ENCODE assay signal across 1 cellular context in the genomic region with DNA sequence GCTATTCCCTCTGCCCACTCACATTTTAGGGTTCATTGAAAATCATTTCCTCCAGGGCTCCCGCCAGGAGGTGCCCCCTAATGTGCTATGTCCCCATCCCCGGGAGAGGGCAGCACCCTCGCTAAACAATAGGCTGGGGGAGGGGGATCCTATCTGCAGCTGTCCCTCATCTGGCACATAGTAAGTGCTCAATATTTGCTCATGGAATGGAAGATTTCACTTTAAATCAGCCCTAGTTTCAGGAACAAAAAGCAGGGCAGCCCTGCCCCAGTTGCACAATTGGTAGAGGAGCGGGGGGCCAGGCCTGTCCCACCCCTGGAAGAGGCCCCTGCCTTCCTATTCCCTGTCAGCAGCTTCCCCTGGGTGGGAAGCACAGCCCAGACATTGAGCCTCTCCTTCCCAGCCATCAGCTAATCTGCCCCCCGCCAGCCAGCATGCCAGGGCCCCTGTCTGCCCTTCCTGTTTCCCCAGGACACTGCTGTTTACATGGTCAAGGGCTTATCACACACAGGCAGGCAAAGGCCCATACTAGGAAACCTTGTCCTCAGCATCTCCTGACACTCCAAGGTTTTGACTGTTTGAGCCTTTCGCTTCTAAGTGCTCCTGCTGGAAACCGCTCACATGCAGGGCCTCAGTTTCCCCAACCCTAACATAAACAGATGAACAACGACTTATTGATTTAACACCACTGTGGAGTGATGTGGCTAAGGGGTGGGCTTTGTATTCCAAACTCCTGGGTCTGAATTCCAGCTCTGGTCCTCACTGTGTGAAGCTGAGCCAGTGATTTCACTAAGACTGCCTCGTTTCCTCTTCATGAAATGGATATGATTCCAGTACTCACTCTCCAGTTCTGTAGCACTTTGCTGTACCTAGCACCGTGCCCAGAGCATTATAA.
A peak's percentile ranks its signal among the peaks of the same experiment; 100 is the strongest.
TF ChIP-seq lines count a peak whose summit lies in the region.

No MANE protein-coding gene starts in this region.

TF ChIP-seq in K562, 482 proteins besides CTCF, POLR2A, EP300 and RAD21 (continued from another document and continues in another):
- TF ChIP-seq, protein P1, sequence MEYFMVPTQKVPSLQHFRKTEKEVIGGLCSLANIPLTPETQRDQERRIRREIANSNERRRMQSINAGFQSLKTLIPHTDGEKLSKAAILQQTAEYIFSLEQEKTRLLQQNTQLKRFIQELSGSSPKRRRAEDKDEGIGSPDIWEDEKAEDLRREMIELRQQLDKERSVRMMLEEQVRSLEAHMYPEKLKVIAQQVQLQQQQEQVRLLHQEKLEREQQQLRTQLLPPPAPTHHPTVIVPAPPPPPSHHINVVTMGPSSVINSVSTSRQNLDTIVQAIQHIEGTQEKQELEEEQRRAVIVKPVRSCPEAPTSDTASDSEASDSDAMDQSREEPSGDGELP (CRISPR knock-in tag; IDR thresholded peaks at IDR 0.05; ENCODE audit: borderline replicate concordance): no peak; the same call in 1 of the 2 replicates
- peak; percentile 69; the same call in 1 of the 2 replicates for TF ChIP-seq NCOA1 (IDR thresholded peaks at IDR 0.05; ENCODE audit: low read depth)
- TF ChIP-seq CCAR2 (IDR thresholded peaks at IDR 0.05; ENCODE audit: low read depth, low read length): no peak
- no peak for TF ChIP-seq SMARCB1 (IDR thresholded peaks at IDR 0.05; ENCODE audit: insufficient read length, low read depth)
- TF ChIP-seq NFIC (IDR thresholded peaks at IDR 0.05): peak; percentile 61
- TF ChIP-seq, protein P2, sequence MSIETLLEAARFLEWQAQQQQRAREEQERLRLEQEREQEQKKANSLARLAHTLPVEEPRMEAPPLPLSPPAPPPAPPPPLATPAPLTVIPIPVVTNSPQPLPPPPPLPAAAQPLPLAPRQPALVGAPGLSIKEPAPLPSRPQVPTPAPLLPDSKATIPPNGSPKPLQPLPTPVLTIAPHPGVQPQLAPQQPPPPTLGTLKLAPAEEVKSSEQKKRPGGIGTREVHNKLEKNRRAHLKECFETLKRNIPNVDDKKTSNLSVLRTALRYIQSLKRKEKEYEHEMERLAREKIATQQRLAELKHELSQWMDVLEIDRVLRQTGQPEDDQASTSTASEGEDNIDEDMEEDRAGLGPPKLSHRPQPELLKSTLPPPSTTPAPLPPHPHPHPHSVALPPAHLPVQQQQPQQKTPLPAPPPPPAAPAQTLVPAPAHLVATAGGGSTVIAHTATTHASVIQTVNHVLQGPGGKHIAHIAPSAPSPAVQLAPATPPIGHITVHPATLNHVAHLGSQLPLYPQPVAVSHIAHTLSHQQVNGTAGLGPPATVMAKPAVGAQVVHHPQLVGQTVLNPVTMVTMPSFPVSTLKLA (conservative IDR thresholded peaks at IDR 0.05): peak in 1 of 2 experiments; percentile 43; a peak in 1 of 4 replicates
- TF ChIP-seq ZC3H8 (IDR thresholded peaks at IDR 0.05): no peak
- TF ChIP-seq CBFA2T2 (conservative IDR thresholded peaks at IDR 0.05): peak; percentile 79
- TF ChIP-seq GTF2F1 (IDR thresholded peaks at IDR 0.05; ENCODE audit: low read depth, low read length): no peak
- TF ChIP-seq EWSR1 (IDR thresholded peaks at IDR 0.05; ENCODE audit: borderline replicate concordance, low read depth, partially characterized antibody): no peak
- peak; percentile 93 to 97 for TF ChIP-seq FOXK2 (conservative IDR thresholded peaks at IDR 0.05 in 1 of 2, IDR thresholded peaks at IDR 0.05 in 1 of 2; ENCODE audit: low read depth in 2 of 2)
- 0 out of 4 replicates have a peak, but pooled peaks of 1 of the 2 experiments have one; percentile 19 for TF ChIP-seq TEAD1 (CRISPR knock-in tag; IDR thresholded peaks at IDR 0.05)
- peak in 1 of 2 experiments; percentile 64; a peak in 1 of 4 replicates for TF ChIP-seq HDAC1 (IDR thresholded peaks at IDR 0.05)
- TF ChIP-seq MXI1 (IDR thresholded peaks at IDR 0.05; ENCODE audit: low read depth, low read length): no peak
- peak; percentile 73; the same call in 1 of the 2 replicates for TF ChIP-seq MTA3 (IDR thresholded peaks at IDR 0.05; ENCODE audit: borderline replicate concordance)
- no peak for TF ChIP-seq PURB (CRISPR knock-in tag; IDR thresholded peaks at IDR 0.05; ENCODE audit: low read depth)
- TF ChIP-seq, protein P3, sequence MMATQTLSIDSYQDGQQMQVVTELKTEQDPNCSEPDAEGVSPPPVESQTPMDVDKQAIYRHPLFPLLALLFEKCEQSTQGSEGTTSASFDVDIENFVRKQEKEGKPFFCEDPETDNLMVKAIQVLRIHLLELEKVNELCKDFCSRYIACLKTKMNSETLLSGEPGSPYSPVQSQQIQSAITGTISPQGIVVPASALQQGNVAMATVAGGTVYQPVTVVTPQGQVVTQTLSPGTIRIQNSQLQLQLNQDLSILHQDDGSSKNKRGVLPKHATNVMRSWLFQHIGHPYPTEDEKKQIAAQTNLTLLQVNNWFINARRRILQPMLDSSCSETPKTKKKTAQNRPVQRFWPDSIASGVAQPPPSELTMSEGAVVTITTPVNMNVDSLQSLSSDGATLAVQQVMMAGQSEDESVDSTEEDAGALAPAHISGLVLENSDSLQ (IDR thresholded peaks at IDR 0.05): peak; percentile 60
- no peak for TF ChIP-seq MTF1 (CRISPR knock-in tag; IDR thresholded peaks at IDR 0.05; ENCODE audit: borderline replicate concordance)
- TF ChIP-seq ZKSCAN1 (IDR thresholded peaks at IDR 0.05; ENCODE audit: low read depth, low read length): peak; percentile 70; the same call in 1 of the 2 replicates
- TF ChIP-seq JUND (IDR thresholded peaks at IDR 0.05; ENCODE audit: borderline replicate concordance, low read depth, low read length): peak; percentile 15; the same call in 1 of the 2 replicates
- no peak for TF ChIP-seq JUND (tag; IDR thresholded peaks at IDR 0.05; ENCODE audit: borderline replicate concordance, low read depth, low read length)
- no peak for TF ChIP-seq ILK (tag; IDR thresholded peaks at IDR 0.05; ENCODE audit: borderline replicate concordance, low read depth)
- TF ChIP-seq, protein P4, sequence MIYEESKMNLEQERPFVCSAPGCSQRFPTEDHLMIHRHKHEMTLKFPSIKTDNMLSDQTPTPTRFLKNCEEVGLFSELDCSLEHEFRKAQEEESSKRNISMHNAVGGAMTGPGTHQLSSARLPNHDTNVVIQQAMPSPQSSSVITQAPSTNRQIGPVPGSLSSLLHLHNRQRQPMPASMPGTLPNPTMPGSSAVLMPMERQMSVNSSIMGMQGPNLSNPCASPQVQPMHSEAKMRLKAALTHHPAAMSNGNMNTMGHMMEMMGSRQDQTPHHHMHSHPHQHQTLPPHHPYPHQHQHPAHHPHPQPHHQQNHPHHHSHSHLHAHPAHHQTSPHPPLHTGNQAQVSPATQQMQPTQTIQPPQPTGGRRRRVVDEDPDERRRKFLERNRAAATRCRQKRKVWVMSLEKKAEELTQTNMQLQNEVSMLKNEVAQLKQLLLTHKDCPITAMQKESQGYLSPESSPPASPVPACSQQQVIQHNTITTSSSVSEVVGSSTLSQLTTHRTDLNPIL (CRISPR knock-in tag; IDR thresholded peaks at IDR 0.05): no peak
- TF ChIP-seq, protein P5, sequence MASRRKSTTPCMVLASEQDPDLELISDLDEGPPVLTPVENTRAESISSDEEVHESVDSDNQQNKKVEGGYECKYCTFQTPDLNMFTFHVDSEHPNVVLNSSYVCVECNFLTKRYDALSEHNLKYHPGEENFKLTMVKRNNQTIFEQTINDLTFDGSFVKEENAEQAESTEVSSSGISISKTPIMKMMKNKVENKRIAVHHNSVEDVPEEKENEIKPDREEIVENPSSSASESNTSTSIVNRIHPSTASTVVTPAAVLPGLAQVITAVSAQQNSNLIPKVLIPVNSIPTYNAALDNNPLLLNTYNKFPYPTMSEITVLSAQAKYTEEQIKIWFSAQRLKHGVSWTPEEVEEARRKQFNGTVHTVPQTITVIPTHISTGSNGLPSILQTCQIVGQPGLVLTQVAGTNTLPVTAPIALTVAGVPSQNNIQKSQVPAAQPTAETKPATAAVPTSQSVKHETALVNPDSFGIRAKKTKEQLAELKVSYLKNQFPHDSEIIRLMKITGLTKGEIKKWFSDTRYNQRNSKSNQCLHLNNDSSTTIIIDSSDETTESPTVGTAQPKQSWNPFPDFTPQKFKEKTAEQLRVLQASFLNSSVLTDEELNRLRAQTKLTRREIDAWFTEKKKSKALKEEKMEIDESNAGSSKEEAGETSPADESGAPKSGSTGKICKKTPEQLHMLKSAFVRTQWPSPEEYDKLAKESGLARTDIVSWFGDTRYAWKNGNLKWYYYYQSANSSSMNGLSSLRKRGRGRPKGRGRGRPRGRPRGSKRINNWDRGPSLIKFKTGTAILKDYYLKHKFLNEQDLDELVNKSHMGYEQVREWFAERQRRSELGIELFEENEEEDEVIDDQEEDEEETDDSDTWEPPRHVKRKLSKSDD (conservative IDR thresholded peaks at IDR 0.05; ENCODE audit: low read length): no peak
- TF ChIP-seq ZNF3 (CRISPR knock-in tag; IDR thresholded peaks at IDR 0.05): no peak
- TF ChIP-seq YY1 (IDR thresholded peaks at IDR 0.05; ENCODE audit: borderline replicate concordance in 1 of 3, control insufficient read depth in 1 of 3, extremely low read depth in 1 of 3, insufficient read depth in 3 of 3, insufficient read length in 1 of 3, insufficient replicate concordance in 2 of 3, low read depth in 1 of 3, low read length in 2 of 3): no peak
- TF ChIP-seq FOS (IDR thresholded peaks at IDR 0.05; ENCODE audit: extremely low read depth, insufficient read length): no peak
- TF ChIP-seq ZNF780A (CRISPR knock-in tag; IDR thresholded peaks at IDR 0.05): no peak
- 0 out of 2 replicates have a peak, but pooled peaks have one; percentile 8 for TF ChIP-seq MYC (IDR thresholded peaks at IDR 0.05; ENCODE audit: low read depth, low read length)
- no peak for TF ChIP-seq MYC (CRISPR knock-in tag; IDR thresholded peaks at IDR 0.05; ENCODE audit: borderline replicate concordance, low read depth)
- TF ChIP-seq FIP1L1 (IDR thresholded peaks at IDR 0.05; ENCODE audit: low read depth, low read length, poor library complexity, severe bottlenecking): no peak
- 0 out of 2 replicates have a peak, but pooled peaks have one; percentile 49 for TF ChIP-seq ZBTB17 (CRISPR knock-in tag; IDR thresholded peaks at IDR 0.05)
- TF ChIP-seq, protein P6, sequence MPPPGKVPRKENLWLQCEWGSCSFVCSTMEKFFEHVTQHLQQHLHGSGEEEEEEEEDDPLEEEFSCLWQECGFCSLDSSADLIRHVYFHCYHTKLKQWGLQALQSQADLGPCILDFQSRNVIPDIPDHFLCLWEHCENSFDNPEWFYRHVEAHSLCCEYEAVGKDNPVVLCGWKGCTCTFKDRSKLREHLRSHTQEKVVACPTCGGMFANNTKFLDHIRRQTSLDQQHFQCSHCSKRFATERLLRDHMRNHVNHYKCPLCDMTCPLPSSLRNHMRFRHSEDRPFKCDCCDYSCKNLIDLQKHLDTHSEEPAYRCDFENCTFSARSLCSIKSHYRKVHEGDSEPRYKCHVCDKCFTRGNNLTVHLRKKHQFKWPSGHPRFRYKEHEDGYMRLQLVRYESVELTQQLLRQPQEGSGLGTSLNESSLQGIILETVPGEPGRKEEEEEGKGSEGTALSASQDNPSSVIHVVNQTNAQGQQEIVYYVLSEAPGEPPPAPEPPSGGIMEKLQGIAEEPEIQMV (tag; conservative IDR thresholded peaks at IDR 0.05; ENCODE audit: low read depth): no peak
- TF ChIP-seq SMARCE1 (IDR thresholded peaks at IDR 0.05): peak; percentile 63; the same call in 1 of the 2 replicates
- TF ChIP-seq HDAC2 (IDR thresholded peaks at IDR 0.05): 0 out of 2 replicates have a peak, but pooled peaks have one; percentile 30
- peak; percentile 92 for TF ChIP-seq MYNN (IDR thresholded peaks at IDR 0.05)
- TF ChIP-seq MYNN (CRISPR knock-in tag; IDR thresholded peaks at IDR 0.05): no peak
- peak; percentile 90 for TF ChIP-seq CBFA2T3 (IDR thresholded peaks at IDR 0.05)
- TF ChIP-seq ZSCAN32 (CRISPR knock-in tag; IDR thresholded peaks at IDR 0.05): no peak
- TF ChIP-seq ATF1 (CRISPR knock-in tag; IDR thresholded peaks at IDR 0.05): no peak
- TF ChIP-seq ATF1 (tag; IDR thresholded peaks at IDR 0.05): peak; percentile 24; the same call in 1 of the 2 replicates
- TF ChIP-seq SMARCA4 (IDR thresholded peaks at IDR 0.05): peak; percentile 78
- no peak for TF ChIP-seq ZNF165 (CRISPR knock-in tag; IDR thresholded peaks at IDR 0.05; ENCODE audit: borderline replicate concordance)
- TF ChIP-seq TEAD4 (IDR thresholded peaks at IDR 0.05; ENCODE audit: low read length): peak; percentile 67
- no peak for TF ChIP-seq TEAD4 (CRISPR knock-in tag; IDR thresholded peaks at IDR 0.05; ENCODE audit: borderline replicate concordance)
- no peak for TF ChIP-seq ZNF695 (CRISPR knock-in tag; IDR thresholded peaks at IDR 0.05)
- TF ChIP-seq ZNF766 (CRISPR knock-in tag; conservative IDR thresholded peaks at IDR 0.05): peak; percentile 47; the same call in 1 of the 2 replicates
- TF ChIP-seq ZNF24 (IDR thresholded peaks at IDR 0.05): no peak
- TF ChIP-seq ZNF586 (CRISPR knock-in tag; conservative IDR thresholded peaks at IDR 0.05): no peak
- no peak for TF ChIP-seq HNRNPLL (IDR thresholded peaks at IDR 0.05; ENCODE audit: low read depth, low read length, poor library complexity, severe bottlenecking)
- peak; percentile 73 for TF ChIP-seq MTA2 (IDR thresholded peaks at IDR 0.05; ENCODE audit: low read depth)
- TF ChIP-seq, protein P7, sequence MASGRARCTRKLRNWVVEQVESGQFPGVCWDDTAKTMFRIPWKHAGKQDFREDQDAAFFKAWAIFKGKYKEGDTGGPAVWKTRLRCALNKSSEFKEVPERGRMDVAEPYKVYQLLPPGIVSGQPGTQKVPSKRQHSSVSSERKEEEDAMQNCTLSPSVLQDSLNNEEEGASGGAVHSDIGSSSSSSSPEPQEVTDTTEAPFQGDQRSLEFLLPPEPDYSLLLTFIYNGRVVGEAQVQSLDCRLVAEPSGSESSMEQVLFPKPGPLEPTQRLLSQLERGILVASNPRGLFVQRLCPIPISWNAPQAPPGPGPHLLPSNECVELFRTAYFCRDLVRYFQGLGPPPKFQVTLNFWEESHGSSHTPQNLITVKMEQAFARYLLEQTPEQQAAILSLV (tag; IDR thresholded peaks at IDR 0.05): no peak
- TF ChIP-seq MAFK (IDR thresholded peaks at IDR 0.05; ENCODE audit: low read length): peak; percentile 2; the same call in 1 of the 2 replicates
- no peak for TF ChIP-seq FOXM1 (IDR thresholded peaks at IDR 0.05; ENCODE audit: low read depth)
- no peak for TF ChIP-seq FOXM1 (CRISPR knock-in tag; IDR thresholded peaks at IDR 0.05; ENCODE audit: low read depth)
- TF ChIP-seq ZNF239 (CRISPR knock-in tag; IDR thresholded peaks at IDR 0.05): no peak
- TF ChIP-seq HDGF (IDR thresholded peaks at IDR 0.05): no peak
- 0 out of 2 replicates have a peak, but pooled peaks have one; percentile 43 for TF ChIP-seq FOXK1 (CRISPR knock-in tag; IDR thresholded peaks at IDR 0.05; ENCODE audit: borderline replicate concordance)
- no peak for TF ChIP-seq PHB (CRISPR knock-in tag; IDR thresholded peaks at IDR 0.05)
- no peak for TF ChIP-seq ZNF408 (CRISPR knock-in tag; IDR thresholded peaks at IDR 0.05; ENCODE audit: low read depth)
- TF ChIP-seq, protein P8, sequence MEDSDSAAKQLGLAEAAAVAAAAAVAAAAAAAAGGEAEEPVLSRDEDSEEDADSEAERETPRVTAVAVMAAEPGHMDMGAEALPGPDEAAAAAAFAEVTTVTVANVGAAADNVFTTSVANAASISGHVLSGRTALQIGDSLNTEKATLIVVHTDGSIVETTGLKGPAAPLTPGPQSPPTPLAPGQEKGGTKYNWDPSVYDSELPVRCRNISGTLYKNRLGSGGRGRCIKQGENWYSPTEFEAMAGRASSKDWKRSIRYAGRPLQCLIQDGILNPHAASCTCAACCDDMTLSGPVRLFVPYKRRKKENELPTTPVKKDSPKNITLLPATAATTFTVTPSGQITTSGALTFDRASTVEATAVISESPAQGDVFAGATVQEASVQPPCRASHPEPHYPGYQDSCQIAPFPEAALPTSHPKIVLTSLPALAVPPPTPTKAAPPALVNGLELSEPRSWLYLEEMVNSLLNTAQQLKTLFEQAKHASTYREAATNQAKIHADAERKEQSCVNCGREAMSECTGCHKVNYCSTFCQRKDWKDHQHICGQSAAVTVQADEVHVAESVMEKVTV (CRISPR knock-in tag; IDR thresholded peaks at IDR 0.05): 0 out of 2 replicates have a peak, but pooled peaks have one; percentile 20
